Comparison of ENCODE assay signal across 24 cellular contexts in the genomic region with DNA sequence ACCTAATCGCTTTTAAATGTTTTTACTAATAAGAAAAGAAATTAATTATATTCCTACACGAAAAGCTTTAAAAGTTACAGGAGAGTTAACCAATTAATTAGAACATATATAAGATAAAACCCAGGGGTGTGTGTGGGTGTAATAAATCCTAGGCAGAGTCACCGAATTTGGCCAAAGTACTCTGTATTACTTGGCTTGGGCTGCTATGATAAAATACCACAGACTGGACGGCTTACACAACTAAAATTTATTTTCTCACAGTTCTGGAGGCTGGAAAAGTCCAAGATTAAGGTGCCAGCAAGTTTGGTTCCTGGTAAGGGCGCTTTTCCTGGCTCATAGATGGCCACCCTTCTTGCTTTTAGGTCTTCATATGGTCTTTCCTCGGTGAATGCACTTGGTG. TPM values are rescaled to one million over a fixed set of nuclear protein-coding genes. Genes with fewer than 3 reads are reported as not detected.
"Had no signal": no experiment of that assay in that cellular context is flagged by ENCODE, and none has a peak within 500 bp of the region (broad histone marks: within the 10 kb centered on the region; RNA-seq: fewer than 3 reads in every experiment).

No MANE protein-coding gene starts in this region.

- H3K4me2 ChIP-seq: SK-N-SH had no signal

- H3K9me3 ChIP-seq: SK-N-SH had no signal

- DNase-seq: KBM-7, NCI-H1092, NCI-H1105 treated with DMSO at 0.1 percent for 48 hours, NCI-H1417 treated with DMSO at 0.1 percent for 48 hours, NCI-H146, NCI-H187, NCI-H2029, NCI-H2081 treated with DMSO at 0.1 percent for 48 hours, NCI-H2171, NCI-H226, NCI-H446, NCI-H510A, NCI-H524 treated with DMSO at 0.1 percent for 48 hours, NCI-H69, NCI-H774, RPMI8226, SHP77, SK-N-SH, SW 1271 had no signal

- FAIRE-seq: RCC 7860 had no signal

RNA-seq across cellular contexts. Expression of gene AWAT1, which starts 10.4 kb away (rescaled TPM):
- total RNA-seq: HT-29, LHCN-M2, MCF 10A, SK-MEL-5 had no signal
- polyA plus RNA-seq: SK-N-SH had no signal

RNA-seq across cellular contexts. Expression of gene P2RY4, which starts 15.1 kb away (rescaled TPM):
- total RNA-seq: HT-29, LHCN-M2, MCF 10A, SK-MEL-5 had no signal

RNA-seq across cellular contexts. Expression of gene ARR3, which starts 23.3 kb away (rescaled TPM):
- total RNA-seq: HT-29, LHCN-M2, MCF 10A, SK-MEL-5 had no signal
- polyA plus RNA-seq: SK-N-SH had no signal

RNA-seq across cellular contexts. Expression of gene RAB41, which starts 37.1 kb away (rescaled TPM):
- total RNA-seq: HT-29, LHCN-M2, MCF 10A, SK-MEL-5 had no signal
- polyA plus RNA-seq: SK-N-SH had no signal
